ENCODE assay signal across 33 cellular contexts in genomic region chr15:82398785-82399184, GRCh38. TPM values are rescaled to one million over a fixed set of nuclear protein-coding genes. Genes with fewer than 3 reads are reported as not detected.
A peak's percentile ranks its signal among the peaks of the same experiment; 100 is the strongest.
DNase-seq lines count a peak whose midpoint lies in the region; ATAC-seq, FAIRE-seq and TF ChIP-seq lines count a peak whose summit lies in the region.
"Had no signal": no experiment of that assay in that cellular context is flagged by ENCODE, and none has a peak within 500 bp of the region (broad histone marks: within the 10 kb centered on the region; RNA-seq: fewer than 3 reads in every experiment).

No MANE protein-coding gene starts in this region.

- RAD21 ChIA-PET in GM12878 (lab: Charles Lee; ENCODE audit: unreplicated experiment) = no interaction called here

- no peaks in the 10 kb centered on the region for H3K9me3 ChIP-seq in Karpas-422 (ENCODE audit: low read length)
- H3K9me3 ChIP-seq in GM12878 (replicated peaks; ENCODE audit: control insufficient read depth, insufficient read depth, low read length) = no peaks in the 10 kb centered on the region
- no peaks in the 10 kb centered on the region for H3K9me3 ChIP-seq in CD4-positive, alpha-beta memory T cell (ENCODE audit: control insufficient read depth in 1 of 2, low read length in 2 of 2)
- H3K9me3 ChIP-seq: ascending aorta, colonic mucosa, ovary, upper lobe of left lung had no signal

- TF ChIP-seq POLR2A in GM12878 (IDR thresholded peaks at IDR 0.05; ENCODE audit: low read depth, low read length) = no peak

- peaks cover 27% of the 10 kb centered on the region for H3K4me1 Mint-ChIP-seq in activated T-cell treated with anti-CD3 and anti-CD28 coated beads, Interleukin-2, amount 50 U/mL, for 72 hours (ENCODE audit: low read depth)
- H3K4me1 Mint-ChIP-seq in activated T-cell treated with anti-CD3 and anti-CD28 coated beads, Interleukin-2, amount 50 U/mL, for 4 hours (ENCODE audit: low read depth) = peaks cover 2% of the 10 kb centered on the region
- peaks cover 0 to 6% (median 3%) of the 10 kb centered on the region in 4 donors for H3K4me1 Mint-ChIP-seq in CD4-positive, alpha-beta memory T cell

- TF ChIP-seq EP300 in GM12878 (IDR thresholded peaks at IDR 0.05; ENCODE audit: borderline replicate concordance in 1 of 2, control insufficient read depth in 1 of 2, low read depth in 2 of 2, low read length in 2 of 2) = no peak

- peak overlapping the region; percentile 18 for H3K27ac Mint-ChIP-seq in activated T-cell treated with anti-CD3 and anti-CD28 coated beads, Interleukin-2, amount 50 U/mL, for 72 hours
- H3K27ac Mint-ChIP-seq in CD4-positive, alpha-beta memory T cell = no peak overlapping the region
- H3K27ac Mint-ChIP-seq: activated CD4-positive, alpha-beta T cell treated with anti-CD3 and anti-CD28 coated beads for 36 hours; activated CD8-positive, alpha-beta T cell treated with anti-CD3 and anti-CD28 coated beads, Interleukin-2, amount 10 ng/mL, durations not matched to agents 7 days and 5 days; activated naive CD8-positive, alpha-beta T cell treated with anti-CD3 and anti-CD28 coated beads, Interleukin-2, amount 10 ng/mL, durations not matched to agents 7 days and 5 days; CD4-positive, alpha-beta T cell; nephron progenitor cell had no signal

- SMC1A ChIA-PET in GM12878 (lab: Charles Lee; ENCODE audit: uncharacterized antibody, unreplicated experiment) = interaction anchor here (1.2 kb wide), 1 partner anchor 9 kb away, joined by 3 read pairs; no protein-coding TSS in a partner anchor

- H3K79me2 ChIP-seq in Karpas-422 (ENCODE audit: low read length) (no peaks in the 10 kb centered on the region), GM12878 (ENCODE audit: control insufficient read depth, insufficient read depth, low read length) (no peaks in the 10 kb centered on the region; the same call in 1 of the 2 replicates)

- no peaks in the 10 kb centered on the region for H3K27me3 Mint-ChIP-seq in activated T-cell treated with anti-CD3 and anti-CD28 coated beads, Interleukin-2, amount 50 U/mL, for 72 hours (ENCODE audit: low read depth)
- H3K27me3 Mint-ChIP-seq in activated T-cell treated with anti-CD3 and anti-CD28 coated beads, Interleukin-2, amount 50 U/mL, for 4 hours (ENCODE audit: low read depth) = no peaks in the 10 kb centered on the region
- H3K27me3 Mint-ChIP-seq in CD4-positive, alpha-beta memory T cell = no peaks in the 10 kb centered on the region
- H3K27me3 Mint-ChIP-seq: activated CD4-positive, alpha-beta T cell treated with anti-CD3 and anti-CD28 coated beads for 36 hours; activated naive CD8-positive, alpha-beta T cell treated with anti-CD3 and anti-CD28 coated beads, Interleukin-2, amount 10 ng/mL, durations not matched to agents 7 days and 5 days; CD4-positive, alpha-beta T cell had no signal

- no peak for TF ChIP-seq RAD21 in GM12878 (IDR thresholded peaks at IDR 0.05; ENCODE audit: insufficient read depth, low read depth, low read length)

- BruUV-seq in GM12878 (replicated peaks; lab: Mats Ljungman, UMichigan) = no TSS peak

- H3K27me3 ChIP-seq in Karpas-422 (ENCODE audit: low read length) (no peaks in the 10 kb centered on the region), GM12878 (replicated peaks in 1 of 2; ENCODE audit: control insufficient read depth in 2 of 2, insufficient read depth in 2 of 2, low read length in 1 of 2) (no peaks in the 10 kb centered on the region), foreskin keratinocyte (no peaks in the 10 kb centered on the region)
- H3K27me3 ChIP-seq in CD4-positive, alpha-beta memory T cell (ENCODE audit: insufficient read depth, low read length) = no peaks in the 10 kb centered on the region
- H3K27me3 ChIP-seq: ascending aorta, cardiac muscle cell, colonic mucosa, ovary, upper lobe of left lung had no signal

- H3K36me3 ChIP-seq in Karpas-422 (ENCODE audit: insufficient read depth, low read length) = no peaks in the 10 kb centered on the region
- no peaks in the 10 kb centered on the region for H3K36me3 ChIP-seq in GM12878 (ENCODE audit: control insufficient read depth in 2 of 2, insufficient read depth in 2 of 2, low read length in 1 of 2)
- H3K36me3 ChIP-seq in CD4-positive, alpha-beta memory T cell (ENCODE audit: insufficient read depth, low read length) = no peaks in the 10 kb centered on the region
- H3K36me3 ChIP-seq: ascending aorta, cardiac muscle cell, colonic mucosa, ovary, upper lobe of left lung had no signal

- H3K4me1 ChIP-seq in Karpas-422 (ENCODE audit: low read length) (peaks cover 13% of the 10 kb centered on the region), GM12878 (ENCODE audit: control insufficient read depth, insufficient read depth, low read length) (no peaks in the 10 kb centered on the region; the same call in 1 of the 2 replicates), foreskin keratinocyte (no peaks in the 10 kb centered on the region)
- no peaks in the 10 kb centered on the region for H3K4me1 ChIP-seq in CD4-positive, alpha-beta memory T cell (ENCODE audit: insufficient read depth, low read length)
- H3K4me1 ChIP-seq: ascending aorta, colonic mucosa, upper lobe of left lung had no signal

- WGBS in GM12878 (ENCODE audit: insufficient coverage, insufficient replicate concordance, low lambda C conversion rate, missing lambda C conversion rate) = no CpG with 5 or more reads among the region's 1 CpG

- no peak for ATAC-seq in activated T-cell treated with anti-CD3 and anti-CD28 coated beads, Interleukin-2, amount 50 U/mL, for 72 hours (replicated peaks in 1 of 2)
- no peak for ATAC-seq in activated T-cell treated with anti-CD3 and anti-CD28 coated beads, Interleukin-2, amount 50 U/mL, for 4 hours
- ATAC-seq in GM12878 = peak; percentile 72
- ATAC-seq in foreskin keratinocyte = no peak
- ATAC-seq: activated CD4-positive, alpha-beta T cell treated with anti-CD3 and anti-CD28 coated beads for 36 hours; activated CD8-positive, alpha-beta T cell treated with anti-CD3 and anti-CD28 coated beads, Interleukin-2, amount 10 ng/mL, durations not matched to agents 7 days and 5 days; left colon had no signal

- no peak for DNase-seq in activated T-cell treated with anti-CD3 and anti-CD28 coated beads, Interleukin-2, amount 50 U/mL, for 72 hours
- DNase-seq in activated T-cell treated with anti-CD3 and anti-CD28 coated beads, Interleukin-2, amount 50 U/mL, for 4 hours = no peak
- no peak for DNase-seq in Karpas-422
- DNase-seq in GM12878 (ENCODE audit: low read depth, low spot score) = no peak
- no peak for DNase-seq in activated naive CD4-positive, alpha-beta T cell treated with Interleukin-2 at 50 U/mL for 16 hours
- no peak for DNase-seq in foreskin keratinocyte
- DNase-seq in NCI-H146 treated with DMSO at 0.1 percent for 48 hours (lab: John Stamatoyannopoulos, UW; ENCODE audit: unreplicated experiment) = no peak
- DNase-seq in CD4-positive, alpha-beta memory T cell = no peak
- DNase-seq: activated CD4-positive, alpha-beta T cell treated with anti-CD3 and anti-CD28 coated beads for 36 hours; activated CD8-positive, alpha-beta T cell treated with anti-CD3 and anti-CD28 coated beads, Interleukin-2, amount 10 ng/mL, durations not matched to agents 7 days and 5 days; activated effector memory CD4-positive, alpha-beta T cell treated with anti-CD3 and anti-CD28 coated beads, Interleukin-2, amount 50 U/mL, for 16 hours; activated naive CD8-positive, alpha-beta T cell treated with anti-CD3 and anti-CD28 coated beads, Interleukin-2, amount 10 ng/mL, durations not matched to agents 7 days and 5 days; CD4-positive, alpha-beta T cell; colonic mucosa; effector CD8-positive, alpha-beta T cell; H7; immature natural killer cell; left colon; NCI-H1105; NCI-H2081; NCI-H526; nephron progenitor cell; NK-92 treated with Interleukin-12 subunit alpha and Interleukin-12 subunit beta, amount 100 ng/mL, for 24 hours; ovary; stimulated activated naive CD4-positive, alpha-beta T cell; SW 1271; upper lobe of left lung had no signal

- H3K36me3 Mint-ChIP-seq in activated T-cell treated with anti-CD3 and anti-CD28 coated beads, Interleukin-2, amount 50 U/mL, for 72 hours (ENCODE audit: insufficient read depth in 2 of 2) = peaks cover 0 to 2% of the 10 kb centered on the region in 2 donors
- peaks cover 1% of the 10 kb centered on the region for H3K36me3 Mint-ChIP-seq in activated T-cell treated with anti-CD3 and anti-CD28 coated beads, Interleukin-2, amount 50 U/mL, for 4 hours (ENCODE audit: insufficient read depth)
- H3K36me3 Mint-ChIP-seq in CD4-positive, alpha-beta memory T cell = peaks cover 0 to under 1% of the 10 kb centered on the region in 2 donors
- H3K36me3 Mint-ChIP-seq: immature natural killer cell had no signal

- in situ Hi-C loops in GM12878 (cut with MboI) = no loop called here

- no peak for FAIRE-seq in GM12878 (lab: Jason Lieb, UNC)

- H4K20me1 ChIP-seq in Karpas-422 (ENCODE audit: insufficient read depth, low read depth, low read length) (no peaks in the 10 kb centered on the region), GM12878 (ENCODE audit: control insufficient read depth, insufficient read depth) (no peaks in the 10 kb centered on the region)

- CTCF ChIA-PET in GM12878 (lab: Yijun Ruan, JAX) = no interaction called here
- CTCF ChIA-PET in CD4-positive, alpha-beta memory T cell (lab: Charles Lee; ENCODE audit: partially characterized antibody) = no interaction called here

- H3K9ac ChIP-seq in Karpas-422 (ENCODE audit: low read length) = peak overlapping the region; percentile 8; the same call in 1 of the 2 replicates
- H3K9ac ChIP-seq in GM12878 (ENCODE audit: control insufficient read depth, insufficient read depth, low read length) = peak overlapping the region; percentile 2; the same call in 1 of the 2 replicates

- no peaks in the 10 kb centered on the region for H3K9me2 ChIP-seq in Karpas-422 (replicated peaks; ENCODE audit: insufficient read depth, low read length)

- no peak for TF ChIP-seq CTCF in GM12878 (IDR thresholded peaks at IDR 0.05 in 2 of 3, conservative IDR thresholded peaks at IDR 0.05 in 1 of 3; ENCODE audit: control insufficient read depth in 2 of 3, extremely low read depth in 1 of 3, insufficient read depth in 1 of 3, low read depth in 3 of 3, low read length in 3 of 3)
- TF ChIP-seq CTCF in foreskin keratinocyte (conservative IDR thresholded peaks at IDR 0.05) = no peak

- H3K4me2 ChIP-seq in Karpas-422 (ENCODE audit: low read depth, low read length, poor library complexity, severe bottlenecking) = peak overlapping the region; percentile 52
- H3K4me2 ChIP-seq in GM12878 (ENCODE audit: control insufficient read depth, insufficient read depth) = peak overlapping the region; percentile 72

- H2AFZ ChIP-seq in Karpas-422 (ENCODE audit: low read length) = no peak overlapping the region
- peak overlapping the region; percentile 1 for H2AFZ ChIP-seq in GM12878 (ENCODE audit: control insufficient read depth, low read depth, low read length)

- intact Hi-C loops in GM12878 (cut with micrococcal nuclease; ENCODE audit: unreplicated experiment) = no loop called here
- intact Hi-C loops in CD4-positive, alpha-beta memory T cell (cut with micrococcal nuclease) = no loop called here

- POLR2A ChIA-PET in GM12878 (lab: Charles Lee) = no interaction called here
- POLR2A ChIA-PET in CD4-positive, alpha-beta memory T cell (lab: Charles Lee; ENCODE audit: partially characterized antibody) = no interaction called here

- H3K27ac ChIP-seq in Karpas-422 (ENCODE audit: low read length) (peak overlapping the region; percentile 39), GM12878 (ENCODE audit: control insufficient read depth, insufficient read depth) (peak overlapping the region; percentile 17), foreskin keratinocyte (no peak overlapping the region)
- H3K27ac ChIP-seq in CD4-positive, alpha-beta memory T cell (ENCODE audit: low read depth, low read length) = no peak overlapping the region
- H3K27ac ChIP-seq: 22Rv1, ascending aorta, cardiac muscle cell, colonic mucosa, epithelial cell of prostate, ovary, skin epidermis, upper lobe of left lung had no signal

- H3K9me3 Mint-ChIP-seq in activated T-cell treated with anti-CD3 and anti-CD28 coated beads, Interleukin-2, amount 50 U/mL, for 72 hours = no peaks in the 10 kb centered on the region
- H3K9me3 Mint-ChIP-seq in activated T-cell treated with anti-CD3 and anti-CD28 coated beads, Interleukin-2, amount 50 U/mL, for 4 hours = no peaks in the 10 kb centered on the region
- no peaks in the 10 kb centered on the region for H3K9me3 Mint-ChIP-seq in CD4-positive, alpha-beta memory T cell
- H3K9me3 Mint-ChIP-seq: CD4-positive, alpha-beta T cell; immature natural killer cell had no signal

- H3K4me3 Mint-ChIP-seq in activated T-cell treated with anti-CD3 and anti-CD28 coated beads, Interleukin-2, amount 50 U/mL, for 72 hours = no peak overlapping the region
- no peak overlapping the region for H3K4me3 Mint-ChIP-seq in activated T-cell treated with anti-CD3 and anti-CD28 coated beads, Interleukin-2, amount 50 U/mL, for 4 hours
- H3K4me3 Mint-ChIP-seq in CD4-positive, alpha-beta memory T cell = no peak overlapping the region
- H3K4me3 Mint-ChIP-seq: activated CD4-positive, alpha-beta T cell treated with anti-CD3 and anti-CD28 coated beads for 36 hours; activated CD8-positive, alpha-beta T cell treated with anti-CD3 and anti-CD28 coated beads, Interleukin-2, amount 10 ng/mL, durations not matched to agents 7 days and 5 days; activated naive CD8-positive, alpha-beta T cell treated with anti-CD3 and anti-CD28 coated beads, Interleukin-2, amount 10 ng/mL, durations not matched to agents 7 days and 5 days; CD4-positive, alpha-beta T cell; nephron progenitor cell had no signal

- no peak overlapping the region for H3K4me3 ChIP-seq in Karpas-422 (ENCODE audit: low read length)
- peak overlapping the region; percentile 7; the same call in 1 of the 2 replicates for H3K4me3 ChIP-seq in GM12878
- no peak overlapping the region for H3K4me3 ChIP-seq in CD4-positive, alpha-beta memory T cell (ENCODE audit: low read length in 2 of 2)
- H3K4me3 ChIP-seq: ascending aorta, cardiac muscle cell, colonic mucosa, ovary, skin epidermis, upper lobe of left lung had no signal

RNA-seq across cellular contexts. Expression of gene GOLGA6L9, which starts 30.8 kb away (rescaled TPM):
- total RNA-seq in activated T-cell treated with anti-CD3 and anti-CD28 coated beads, Interleukin-2, amount 50 U/mL, for 72 hours = 1 to 10 TPM; 4.9 to 5.1 TPM
- total RNA-seq in activated T-cell treated with anti-CD3 and anti-CD28 coated beads, Interleukin-2, amount 50 U/mL, for 4 hours = 1 to 10 TPM; 1.0 to 1.6 (median 1.1) TPM
- 3.4 and 4.0 TPM in 2 replicates for total RNA-seq in Karpas-422 (2014; rRNA removed; shearing (Covaris generic); ENCODE audit: low replicate concordance)
- total RNA-seq in GM12878 (2013; cell fraction: nucleolus; rRNA removed) = 42.3 and 44.7 TPM in 2 replicates
- total RNA-seq in GM12878 (2014; rRNA removed) (1.6 TPM in 2 replicates), GM12878 (2014; rRNA removed; fragmentation: Illumina TruSeq; extraction: Trizol) (2.6 and 2.9 TPM in 2 replicates), GM12878 (2021) (0.98 and 1.3 TPM in 2 replicates), foreskin keratinocyte (2.5 and 3.8 TPM in 2 replicates)
- 1.5 TPM for polyA plus RNA-seq in GM12878 (2011; ENCODE audit: low read depth)
- polyA plus RNA-seq in GM12878 (2011; rRNA removed) (4.6 and 7.0 TPM in 2 replicates), GM12878 (2014; fragmentation: Illumina TruSeq; extraction: Trizol) (3.2 and 3.7 TPM in 2 replicates), GM12878 (2014; fragmentation: Nextera tagmentation; extraction: Ambion mirVana) (under 1 TPM; 0.35 to 0.58 TPM), GM12878 (2014; rRNA removed) (2.0 and 3.4 TPM in 2 replicates), GM12878 (2016; fragmentation: Nextera tagmentation; extraction: Ambion mirVana) (under 1 TPM; 0.92 to 0.96 TPM), foreskin keratinocyte (0.88 and 1.1 TPM in 2 replicates)
- polyA plus RNA-seq in GM12878 (2011; cell fraction: cytosol; rRNA removed) = 1.2 and 2.1 TPM in 2 replicates
- 15.7 and 23.6 TPM in 2 replicates for polyA plus RNA-seq in GM12878 (2011; cell fraction: nucleus; rRNA removed)
- 3.6 TPM in 2 replicates for polyA plus RNA-seq in GM12878 (2012)
- polyA minus RNA-seq in GM12878 (2011; rRNA and poly(A)+ RNA removed) = 1.5 and 2.3 TPM in 2 replicates
- not detected in 2 replicates for polyA minus RNA-seq in GM12878 (2011; cell fraction: cytosol; rRNA and poly(A)+ RNA removed)
- 3.3 and 5.5 TPM in 2 replicates for polyA minus RNA-seq in GM12878 (2011; cell fraction: nucleus; rRNA and poly(A)+ RNA removed)
- 1 to 10 TPM; 3.8 to 3.9 TPM for total RNA-seq in CD4-positive, alpha-beta memory T cell
- under 1 TPM; 0.11 to 0.69 TPM for polyA plus RNA-seq in CD4-positive, alpha-beta memory T cell

RNA-seq across cellular contexts. Expression of gene GOLGA6L10, which starts 49.5 kb away (rescaled TPM):
- 1 to 10 TPM; 2.5 to 2.6 TPM for total RNA-seq in activated T-cell treated with anti-CD3 and anti-CD28 coated beads, Interleukin-2, amount 50 U/mL, for 72 hours
- 1 to 10 TPM in 1 of 3 donors, under 1 TPM in 1, not detected in 1; 0.42 to 1.1 TPM for total RNA-seq in activated T-cell treated with anti-CD3 and anti-CD28 coated beads, Interleukin-2, amount 50 U/mL, for 4 hours
- 0.18 and 2.0 TPM in 2 replicates for total RNA-seq in Karpas-422 (2014; rRNA removed; shearing (Covaris generic); ENCODE audit: low replicate concordance)
- 25.5 and 27.6 TPM in 2 replicates for total RNA-seq in GM12878 (2013; cell fraction: nucleolus; rRNA removed)
- total RNA-seq in GM12878 (2014; rRNA removed) = 1.1 and 1.4 TPM in 2 replicates
- total RNA-seq in GM12878 (2014; rRNA removed; fragmentation: Illumina TruSeq; extraction: Trizol) = 1.4 and 1.7 TPM in 2 replicates
- 1.1 and 1.6 TPM in 2 replicates for total RNA-seq in GM12878 (2021)
- 1.3 TPM for polyA plus RNA-seq in GM12878 (2011; ENCODE audit: low read depth)
- polyA plus RNA-seq in GM12878 (2011; rRNA removed) = 6.7 and 10.7 TPM in 2 replicates
- polyA plus RNA-seq in GM12878 (2011; cell fraction: cytosol; rRNA removed) = 1.3 and 1.4 TPM in 2 replicates
- 13.8 and 16.1 TPM in 2 replicates for polyA plus RNA-seq in GM12878 (2011; cell fraction: nucleus; rRNA removed)
- polyA plus RNA-seq in GM12878 (2012) = 2.4 and 3.6 TPM in 2 replicates
- 1.5 TPM in 2 replicates for polyA plus RNA-seq in GM12878 (2014; fragmentation: Illumina TruSeq; extraction: Trizol)
- under 1 TPM; 0.68 to 0.82 TPM for polyA plus RNA-seq in GM12878 (2014; fragmentation: Nextera tagmentation; extraction: Ambion mirVana)
- 1.7 and 2.1 TPM in 2 replicates for polyA plus RNA-seq in GM12878 (2014; rRNA removed)
- polyA plus RNA-seq in GM12878 (2016; fragmentation: Nextera tagmentation; extraction: Ambion mirVana) = 1 to 10 TPM in 1 of 2 experiments, under 1 TPM in 1; 0.84 to 1.2 TPM
- 0.41 and 1.4 TPM in 2 replicates for polyA minus RNA-seq in GM12878 (2011; rRNA and poly(A)+ RNA removed)
- 0.62 TPM in 1 of 2 replicates, not detected in the other for polyA minus RNA-seq in GM12878 (2011; cell fraction: cytosol; rRNA and poly(A)+ RNA removed)
- polyA minus RNA-seq in GM12878 (2011; cell fraction: nucleus; rRNA and poly(A)+ RNA removed) = 1.6 and 2.6 TPM in 2 replicates
- total RNA-seq in foreskin keratinocyte = 0.63 and 1.2 TPM in 2 replicates
- 0.27 and 0.39 TPM in 2 replicates for polyA plus RNA-seq in foreskin keratinocyte
- 1 to 10 TPM; 2.4 to 3.0 TPM for total RNA-seq in CD4-positive, alpha-beta memory T cell
- under 1 TPM in 1 of 2 donors, not detected in 1; 0.98 TPM for polyA plus RNA-seq in CD4-positive, alpha-beta memory T cell
- total RNA-seq: HT-29 had no signal

Comparison
In these comparisons a context has a peak if more than half of its experiments do, and no peak if none do; other contexts are left out.
1. H3K27ac ChIP-seq: peak in Karpas-422 (single experiment) and GM12878 (single experiment); none in foreskin keratinocyte (single experiment) and CD4-positive, alpha-beta memory T cell (single experiment).